Comparison of ENCODE assay signal across 23 cellular contexts in the genomic region with DNA sequence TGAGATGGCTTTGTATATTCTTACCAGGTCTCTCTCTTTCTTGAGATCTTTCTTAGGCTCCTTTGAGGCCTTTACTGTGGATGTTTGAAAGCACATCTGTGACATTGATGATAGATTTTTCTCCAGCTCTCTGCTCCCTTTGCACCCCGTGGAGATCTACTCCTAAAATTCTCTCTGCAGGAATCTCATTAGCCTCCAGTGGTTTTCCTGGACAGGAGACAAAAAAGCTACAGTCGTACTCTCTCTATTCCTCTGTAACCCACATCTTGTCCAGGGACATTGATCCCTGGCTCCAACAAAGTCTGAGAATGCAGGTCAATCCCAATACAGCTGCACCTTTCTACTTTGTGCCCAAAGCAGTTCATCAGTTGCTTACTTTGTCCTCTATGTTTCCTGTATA.
"Had no signal": no experiment of that assay in that cellular context is flagged by ENCODE, and none has a peak within 500 bp of the region (broad histone marks: within the 10 kb centered on the region; RNA-seq: fewer than 3 reads in every experiment).

No MANE protein-coding gene starts in this region.

- H3K4me3 Mint-ChIP-seq: activated CD4-positive, alpha-beta memory T cell treated with anti-CD3 and anti-CD28 coated beads, Interleukin-2, amount 10 ng/mL, durations not matched to agents 7 days and 5 days; activated CD4-positive, alpha-beta T cell treated with anti-CD3 and anti-CD28 coated beads for 36 hours; activated naive CD4-positive, alpha-beta T cell treated with anti-CD3 and anti-CD28 coated beads, Interleukin-2, amount 10 ng/mL, durations not matched to agents 7 days and 5 days; activated naive CD8-positive, alpha-beta T cell treated with anti-CD3 and anti-CD28 coated beads for 36 hours; activated T-cell treated with anti-CD3 and anti-CD28 coated beads, Interleukin-2, amount 50 U/mL, for 72 hours; T-cell had no signal

- H3K27ac ChIP-seq: breast epithelium, SK-N-MC, VCaP had no signal

- H3K36me3 Mint-ChIP-seq: activated naive CD4-positive, alpha-beta T cell treated with anti-CD3 and anti-CD28 coated beads, Interleukin-2, amount 10 ng/mL, durations not matched to agents 7 days and 5 days; activated naive CD8-positive, alpha-beta T cell treated with anti-CD3 and anti-CD28 coated beads for 36 hours; T-cell had no signal

- ATAC-seq: activated CD4-positive, alpha-beta T cell treated with anti-CD3 and anti-CD28 coated beads for 36 hours; activated T-cell treated with anti-CD3 and anti-CD28 coated beads, Interleukin-2, amount 50 U/mL, for 72 hours; T-cell had no signal

- H3K9me3 ChIP-seq: breast epithelium had no signal

- H3K4me1 Mint-ChIP-seq: activated CD4-positive, alpha-beta memory T cell treated with anti-CD3 and anti-CD28 coated beads, Interleukin-2, amount 10 ng/mL, durations not matched to agents 7 days and 5 days; activated CD4-positive, alpha-beta T cell treated with anti-CD3 and anti-CD28 coated beads for 36 hours had no signal

- H3K36me3 ChIP-seq: breast epithelium had no signal

- H3K4me1 ChIP-seq: breast epithelium had no signal

- H3K4me3 ChIP-seq: breast epithelium, SK-N-MC had no signal

- H3K27me3 Mint-ChIP-seq: activated CD4-positive, alpha-beta memory T cell treated with anti-CD3 and anti-CD28 coated beads, Interleukin-2, amount 10 ng/mL, durations not matched to agents 7 days and 5 days; activated CD4-positive, alpha-beta T cell treated with anti-CD3 and anti-CD28 coated beads for 36 hours; activated naive CD4-positive, alpha-beta T cell treated with anti-CD3 and anti-CD28 coated beads, Interleukin-2, amount 10 ng/mL, durations not matched to agents 7 days and 5 days; T-cell had no signal

- H3K27ac Mint-ChIP-seq: activated CD4-positive, alpha-beta memory T cell treated with anti-CD3 and anti-CD28 coated beads, Interleukin-2, amount 10 ng/mL, durations not matched to agents 7 days and 5 days; activated CD4-positive, alpha-beta T cell treated with anti-CD3 and anti-CD28 coated beads for 36 hours; activated naive CD4-positive, alpha-beta T cell treated with anti-CD3 and anti-CD28 coated beads, Interleukin-2, amount 10 ng/mL, durations not matched to agents 7 days and 5 days; activated naive CD8-positive, alpha-beta T cell treated with anti-CD3 and anti-CD28 coated beads for 36 hours; activated T-cell treated with anti-CD3 and anti-CD28 coated beads, Interleukin-2, amount 50 U/mL, for 72 hours; activated T-helper 2 cell treated with anti-CD3 and anti-CD28 coated beads, Interferon-gamma antibody, Interleukin-2, Interleukin-4, amounts not matched to agents 10 μg/mL and 5 μg/mL and 100 μg/mL, durations not matched to agents 14 hours and 24 hours and 36 hours; T-cell had no signal

- DNase-seq: activated CD4-positive, alpha-beta memory T cell treated with anti-CD3 and anti-CD28 coated beads, Interleukin-2, amount 10 ng/mL, durations not matched to agents 7 days and 5 days; activated CD4-positive, alpha-beta T cell treated with anti-CD3 and anti-CD28 coated beads for 36 hours; activated CD4-positive, alpha-beta T cell treated with anti-CD3 and anti-CD28 coated beads, Interleukin-2, amount 50 U/mL, for 1 hour; activated CD8-positive, alpha-beta memory T cell treated with anti-CD3 and anti-CD28 coated beads, Interleukin-2, amount 50 U/mL, for 4 hours; activated gamma-delta T cell treated with Interleukin-2 at 50 U/mL for 16 hours; activated naive CD4-positive, alpha-beta T cell treated with anti-CD3 and anti-CD28 coated beads, Interleukin-2, amount 10 ng/mL, durations not matched to agents 7 days and 5 days; activated naive CD8-positive, alpha-beta T cell treated with anti-CD3 and anti-CD28 coated beads for 36 hours; activated T-cell treated with anti-CD3 and anti-CD28 coated beads, Interleukin-2, amount 50 U/mL, for 72 hours; anterior cingulate cortex; caudate nucleus; Karpas-422; MM.1S; NCI-H1105; NCI-H1436; NCI-H1694 treated with DMSO at 0.1 percent for 48 hours; NCI-H2081; NCI-H524; T-cell; T-helper 2 cell had no signal

- H3K27me3 ChIP-seq: breast epithelium had no signal

- H3K9me3 Mint-ChIP-seq: activated CD4-positive, alpha-beta memory T cell treated with anti-CD3 and anti-CD28 coated beads, Interleukin-2, amount 10 ng/mL, durations not matched to agents 7 days and 5 days; activated naive CD4-positive, alpha-beta T cell treated with anti-CD3 and anti-CD28 coated beads, Interleukin-2, amount 10 ng/mL, durations not matched to agents 7 days and 5 days; activated naive CD8-positive, alpha-beta T cell treated with anti-CD3 and anti-CD28 coated beads for 36 hours; activated T-cell treated with anti-CD3 and anti-CD28 coated beads, Interleukin-2, amount 50 U/mL, for 72 hours; activated T-helper 2 cell treated with anti-CD3 and anti-CD28 coated beads, Interferon-gamma antibody, Interleukin-2, Interleukin-4, amounts not matched to agents 10 μg/mL and 5 μg/mL and 100 μg/mL, durations not matched to agents 14 hours and 24 hours and 36 hours; T-cell had no signal
